ENCODE assay signal across 8 cellular contexts in genomic region chr16:69565611-69566436, GRCh38. TPM values are rescaled to one million over a fixed set of nuclear protein-coding genes. Genes with fewer than 3 reads are reported as not detected.
DNase-seq lines count a peak whose midpoint lies in the region; ATAC-seq and TF ChIP-seq lines count a peak whose summit lies in the region.

TSS of gene NFAT5 (plus strand) at chr16:69565966. CDS start at chr16:69566302, 336 bp downstream.

- ATAC-seq in DND-41 (ENCODE audit: insufficient read depth, low read depth) (peak; percentile 86), gastroesophageal sphincter (peak; percentile 92)

- H3K9me3 Mint-ChIP-seq in activated naive CD4-positive, alpha-beta T cell treated with anti-CD3 and anti-CD28 coated beads, Interleukin-2, amount 10 ng/mL, durations not matched to agents 7 days and 5 days, result no peaks in the 10 kb centered on the region

- DNase-seq in DND-41, result peak; percentile 91
- DNase-seq in HAP-1 (ENCODE audit: low spot score in 2 of 2), result peak; percentile 84 to 93
- DNase-seq in NAMALWA (ENCODE audit: low spot score), result peak; percentile 89
- peak; percentile 94 for DNase-seq in SK-N-SH
- peak; percentile 86 for DNase-seq in activated naive CD4-positive, alpha-beta T cell treated with anti-CD3 and anti-CD28 coated beads, Interleukin-2, amount 10 ng/mL, durations not matched to agents 7 days and 5 days
- peak; percentile 43 to 95 (median 85) for DNase-seq in nucleus accumbens (lab: John Stamatoyannopoulos, UW)
- peak; percentile 27 to 96 (median 86) for DNase-seq in substantia nigra (lab: John Stamatoyannopoulos, UW)

- POLR2A ChIA-PET in SK-N-SH (lab: Yijun Ruan, JAX), result interaction anchor here (0.6 kb wide), 1 partner anchor 13 kb away, joined by 3 read pairs; no protein-coding TSS in a partner anchor

- peaks cover 16% of the 10 kb centered on the region; the same call in 1 of the 2 replicates for H4K20me1 ChIP-seq in DND-41 (ENCODE audit: insufficient read depth, low read length)
- H4K20me1 ChIP-seq in SK-N-SH (ENCODE audit: insufficient read depth), result peaks cover 38% of the 10 kb centered on the region

- peak within 1 kb of the TSS; percentile 95 for H3K27ac Mint-ChIP-seq in activated naive CD4-positive, alpha-beta T cell treated with anti-CD3 and anti-CD28 coated beads, Interleukin-2, amount 10 ng/mL, durations not matched to agents 7 days and 5 days

- H3K9me2 ChIP-seq in SK-N-SH, result no peaks in the 10 kb centered on the region

- H3K27ac ChIP-seq in DND-41 (ENCODE audit: low read length) (peak within 1 kb of the TSS; percentile 82), SK-N-SH (ENCODE audit: low read depth in 2 of 2, low read length in 1 of 2) (peak within 1 kb of the TSS; percentile 96 to 97), gastroesophageal sphincter (peak within 1 kb of the TSS; percentile 75 to 100 (median 100)), substantia nigra (ENCODE audit: low read depth, low read length, poor library complexity, severe bottlenecking) (peak within 1 kb of the TSS; percentile 96)

- H3K4me3 Mint-ChIP-seq in activated naive CD4-positive, alpha-beta T cell treated with anti-CD3 and anti-CD28 coated beads, Interleukin-2, amount 10 ng/mL, durations not matched to agents 7 days and 5 days, result peak within 1 kb of the TSS; percentile 98

- H3K36me3 Mint-ChIP-seq in activated naive CD4-positive, alpha-beta T cell treated with anti-CD3 and anti-CD28 coated beads, Interleukin-2, amount 10 ng/mL, durations not matched to agents 7 days and 5 days, result peaks cover 5% of the 10 kb centered on the region

- TF ChIP-seq EP300 in SK-N-SH (IDR thresholded peaks at IDR 0.05; ENCODE audit: borderline replicate concordance in 1 of 2, low read depth in 1 of 2, low read length in 1 of 2) (peak; percentile 100), gastroesophageal sphincter (IDR thresholded peaks at IDR 0.05) (no peak)

- TF ChIP-seq POLR2A in gastroesophageal sphincter (IDR thresholded peaks at IDR 0.05), result peak; percentile 80 to 84

- H3K4me2 ChIP-seq in DND-41 (ENCODE audit: insufficient read depth, low read length), result peak within 1 kb of the TSS; percentile 70
- peak within 1 kb of the TSS; percentile 81 for H3K4me2 ChIP-seq in SK-N-SH

- H3K9ac ChIP-seq in DND-41 (ENCODE audit: low read depth, low read length), result peak within 1 kb of the TSS; percentile 80
- H3K9ac ChIP-seq in SK-N-SH, result peak within 1 kb of the TSS; percentile 95

- H3F3A ChIP-seq in SK-N-SH (replicated peaks; ENCODE audit: insufficient read depth), result peaks cover 17% of the 10 kb centered on the region

- H3K9me3 ChIP-seq in DND-41 (ENCODE audit: insufficient read depth, low read length, severe bottlenecking) (no peaks in the 10 kb centered on the region), HAP-1 (no peaks in the 10 kb centered on the region), SK-N-SH (no peaks in the 10 kb centered on the region), gastroesophageal sphincter (no peaks in the 10 kb centered on the region)

- peaks cover 9% of the 10 kb centered on the region for H3K36me3 ChIP-seq in DND-41 (ENCODE audit: insufficient read depth, low read length)
- no peaks in the 10 kb centered on the region; the same call in 1 of the 2 replicates for H3K36me3 ChIP-seq in HAP-1 (replicated peaks)
- H3K36me3 ChIP-seq in SK-N-SH (replicated peaks in 1 of 2; ENCODE audit: control insufficient read depth in 1 of 2, insufficient read depth in 2 of 2, low read length in 1 of 2), result peaks cover 14 to 22% of the 10 kb centered on the region in 2 experiments
- H3K36me3 ChIP-seq in gastroesophageal sphincter, result no peaks in the 10 kb centered on the region

- no peaks in the 10 kb centered on the region for H3K27me3 Mint-ChIP-seq in activated naive CD4-positive, alpha-beta T cell treated with anti-CD3 and anti-CD28 coated beads, Interleukin-2, amount 10 ng/mL, durations not matched to agents 7 days and 5 days

- H2AFZ ChIP-seq in DND-41 (ENCODE audit: low read depth, low read length) (peak within 1 kb of the TSS; percentile 100), SK-N-SH (ENCODE audit: low read depth) (peak within 1 kb of the TSS; percentile 80)

- TF ChIP-seq CTCF in DND-41 (IDR thresholded peaks at IDR 0.05; ENCODE audit: borderline replicate concordance, extremely low read depth, low read length, poor library complexity, severe bottlenecking) (no peak), SK-N-SH (IDR thresholded peaks at IDR 0.05) (no peak), gastroesophageal sphincter (IDR thresholded peaks at IDR 0.05) (peak in 1 of 4 experiments; percentile 4)

- H3K4me1 ChIP-seq in DND-41 (ENCODE audit: insufficient read depth, low read length), result peaks cover 42% of the 10 kb centered on the region
- peaks cover 26% of the 10 kb centered on the region for H3K4me1 ChIP-seq in HAP-1
- H3K4me1 ChIP-seq in SK-N-SH (ENCODE audit: control insufficient read depth in 1 of 2, insufficient read depth in 2 of 2, low read depth in 1 of 2, low read length in 1 of 2), result peaks cover 20% of the 10 kb centered on the region in 2 experiments; a peak in 3 of 4 replicates
- H3K4me1 ChIP-seq in gastroesophageal sphincter, result peaks cover 0 to 53% (median 11%) of the 10 kb centered on the region in 3 donors

- H3K79me2 ChIP-seq in DND-41 (ENCODE audit: insufficient read depth, low read length) (peaks cover 56% of the 10 kb centered on the region), SK-N-SH (ENCODE audit: insufficient read depth) (peaks cover 64% of the 10 kb centered on the region)

- in situ Hi-C loops in HAP-1 (cut with MboI; ENCODE audit: low sequenced_read_pairs), result no loop called here

- CTCF ChIA-PET in SK-N-SH (lab: Yijun Ruan, JAX), result interaction anchor here (1.2 to 2.0 kb wide), 3 partner anchors 11 to 167 kb away, joined by 4 to 7 read pairs (median 4); no protein-coding TSS in a partner anchor
- CTCF ChIA-PET in activated naive CD4-positive, alpha-beta T cell treated with anti-CD3 and anti-CD28 coated beads, Interleukin-2, amount 10 ng/mL, durations not matched to agents 7 days and 5 days (lab: Charles Lee), result interaction anchor here (0.6 to 1.4 kb wide), 2 partner anchors 11 to 569 kb away, joined by 3 to 4 read pairs; no protein-coding TSS in a partner anchor

- WGBS in SK-N-SH (ENCODE audit: low lambda C conversion rate), result 0% methylated on average over 4 of the region's 84 CpGs
- no CpG with 5 or more reads among the region's 84 CpGs for WGBS in gastroesophageal sphincter (ENCODE audit: low coverage in 1 of 2), 2 donors

- peak; percentile 14; the same call in 1 of the 2 replicates for TF ChIP-seq RAD21 in SK-N-SH (IDR thresholded peaks at IDR 0.05; ENCODE audit: low read length)

- H3K27me3 ChIP-seq in DND-41 (ENCODE audit: insufficient read depth, low read length, poor library complexity) (no peaks in the 10 kb centered on the region), HAP-1 (ENCODE audit: low read depth) (no peaks in the 10 kb centered on the region), SK-N-SH (ENCODE audit: insufficient read depth) (no peaks in the 10 kb centered on the region), gastroesophageal sphincter (no peaks in the 10 kb centered on the region)

- peak within 1 kb of the TSS; percentile 56 to 100 for H3K4me3 ChIP-seq in DND-41 (ENCODE audit: low read depth in 1 of 2, low read length in 2 of 2)
- peak within 1 kb of the TSS; percentile 67 for H3K4me3 ChIP-seq in HAP-1
- H3K4me3 ChIP-seq in SK-N-SH (ENCODE audit: low read depth in 2 of 2, low read length in 1 of 2), result peak within 1 kb of the TSS; percentile 88 to 95
- H3K4me3 ChIP-seq in gastroesophageal sphincter, result peak within 1 kb of the TSS; percentile 70 to 96

- peaks cover 46% of the 10 kb centered on the region for H3K4me1 Mint-ChIP-seq in activated naive CD4-positive, alpha-beta T cell treated with anti-CD3 and anti-CD28 coated beads, Interleukin-2, amount 10 ng/mL, durations not matched to agents 7 days and 5 days

TF ChIP-seq in SK-N-SH, 30 proteins besides CTCF, POLR2A, EP300 and RAD21 (continues in another document):
- no peak for TF ChIP-seq FOSL2 (IDR thresholded peaks at IDR 0.05; ENCODE audit: borderline replicate concordance, low read depth)
- no peak for TF ChIP-seq RFX5 (IDR thresholded peaks at IDR 0.05; ENCODE audit: low read length)
- TF ChIP-seq NFIC (IDR thresholded peaks at IDR 0.05; ENCODE audit: borderline replicate concordance), result no peak
- TF ChIP-seq USF1 (IDR thresholded peaks at IDR 0.05; ENCODE audit: borderline replicate concordance, low read depth), result no peak
- peak; percentile 82 for TF ChIP-seq MAX (IDR thresholded peaks at IDR 0.05; ENCODE audit: low read depth)
- peak; percentile 94 for TF ChIP-seq SIN3A (IDR thresholded peaks at IDR 0.05; ENCODE audit: borderline replicate concordance, low read depth, low read length)
- TF ChIP-seq NRF1 (IDR thresholded peaks at IDR 0.05; ENCODE audit: low read depth, low read length), result peak; percentile 76
- peak; percentile 60 for TF ChIP-seq PBX3 (IDR thresholded peaks at IDR 0.05)

RNA-seq across cellular contexts. Expression of gene NFAT5, which starts in this region (rescaled TPM):
- 7.2 and 11.0 TPM in 2 replicates for polyA plus RNA-seq in SK-N-SH (2012; rRNA removed)
- polyA plus RNA-seq in SK-N-SH (2012; cell fraction: cytosol; rRNA removed), result 6.7 and 6.9 TPM in 2 replicates
- polyA plus RNA-seq in SK-N-SH (2012; cell fraction: nucleus; rRNA removed), result 15.4 and 34.9 TPM in 2 replicates
- total RNA-seq in gastroesophageal sphincter, result 10 to 100 TPM; 43.8 to 79.1 (median 59.5) TPM

Comparison
In these comparisons a context has a peak if more than half of its experiments do, and no peak if none do; other contexts are left out.
1. Peak in every context shown above with its lines: DNase-seq, ATAC-seq, H3K4me3 ChIP-seq and H3K27ac ChIP-seq.